Comparison of ENCODE assay signal across 22 cellular contexts in the genomic region with DNA sequence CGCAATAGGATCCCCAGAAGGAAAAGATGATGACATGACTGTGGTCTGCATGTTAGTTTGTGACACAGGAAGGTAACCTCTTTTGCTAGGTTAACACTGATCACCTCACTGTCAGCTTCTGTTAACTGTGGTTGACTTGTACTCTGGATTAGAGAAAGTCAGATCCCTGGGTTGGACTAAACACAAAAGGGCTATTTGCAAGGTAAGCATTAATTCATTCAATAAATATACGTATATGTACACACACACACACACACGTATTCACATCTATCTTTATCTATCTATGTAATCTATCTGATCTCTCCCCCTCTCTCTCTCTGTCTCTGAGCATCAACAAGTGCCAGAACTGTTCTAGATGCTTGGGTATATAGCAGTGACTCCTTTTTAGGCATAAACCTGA.
DNase-seq lines count a peak whose midpoint lies in the region; ATAC-seq, FAIRE-seq and TF ChIP-seq lines count a peak whose summit lies in the region.
"Had no signal": no experiment of that assay in that cellular context is flagged by ENCODE, and none has a peak within 500 bp of the region (broad histone marks: within the 10 kb centered on the region; RNA-seq: fewer than 3 reads in every experiment).

No MANE protein-coding gene starts in this region.

- H3K27ac ChIP-seq in A549 (no peak overlapping the region), IMR-90 (ENCODE audit: insufficient read depth, low read length) (no peak overlapping the region), K562 (ENCODE audit: extremely low read depth, low read depth, low read length) (no peak overlapping the region)
- H3K27ac ChIP-seq: BLaER1 treated with 17β-estradiol and CSF1 and Interleukin-3, amounts not matched to agents 10 nM and 100 nM; C4-2B had no signal

- H3K79me2 ChIP-seq in K562 (ENCODE audit: control insufficient read depth, insufficient read depth, low read length), result no peaks in the 10 kb centered on the region

- CTCF ChIA-PET in A549 (lab: Yijun Ruan, JAX), result interaction anchor here (2.3 kb wide), 1 partner anchor 12 kb away, joined by 8 read pairs; no protein-coding TSS in a partner anchor
- CTCF ChIA-PET in IMR-90 (lab: Yijun Ruan, JAX), result no interaction called here
- CTCF ChIA-PET in K562 (lab: Yijun Ruan, JAX; ENCODE audit: low intra/inter-chr PET ratio), result interaction anchor here (0.7 kb wide), 1 partner anchor 67 kb away, joined by 3 read pairs; no protein-coding TSS in a partner anchor

- POLR2A ChIA-PET in A549 (lab: Yijun Ruan, JAX), result no interaction called here
- POLR2A ChIA-PET in IMR-90 (lab: Charles Lee; ENCODE audit: unreplicated experiment), result interaction anchor here (0.5 kb wide), 1 partner anchor 9 kb away, joined by 3 read pairs; no protein-coding TSS in a partner anchor
- POLR2A ChIA-PET in K562 (lab: Yijun Ruan, JAX), result no interaction called here

- no peak overlapping the region for H3K4me2 ChIP-seq in A549
- no peak overlapping the region for H3K4me2 ChIP-seq in IMR-90 (ENCODE audit: low read depth, low read length)
- no peak overlapping the region for H3K4me2 ChIP-seq in K562 (ENCODE audit: insufficient read depth, low read length)
- H3K4me2 ChIP-seq: BLaER1 treated with 17β-estradiol and CSF1 and Interleukin-3, amounts not matched to agents 10 nM and 100 nM had no signal

- no peak overlapping the region for H3K4ac ChIP-seq in IMR-90 (ENCODE audit: low read depth, low read length)

- H3K18ac ChIP-seq in IMR-90 (ENCODE audit: low read depth, low read length), result no peak overlapping the region

- no peak for FAIRE-seq in A549 (lab: Jason Lieb, UNC)
- FAIRE-seq in K562 (lab: Jason Lieb, UNC), result no peak
- FAIRE-seq: A204.1, D721Med, G401.6, GM12878, GM12892, GM18507 had no signal

- no TSS peak for BruUV-seq in IMR-90 (replicated peaks; lab: Mats Ljungman, UMichigan)
- BruUV-seq in K562 (replicated peaks; lab: Mats Ljungman, UMichigan), result no TSS peak

- ATAC-seq in A549, result no peak
- no peak for ATAC-seq in IMR-90 (ENCODE audit: low read depth)
- ATAC-seq in K562, result no peak
- no peak for ATAC-seq in HG03097 (IDR thresholded peaks at IDR 0.05; ENCODE audit: low FRiP score, unreplicated experiment)
- ATAC-seq in HG02763 (IDR thresholded peaks at IDR 0.05; ENCODE audit: unreplicated experiment), result no peak
- ATAC-seq: CD8-positive, alpha-beta T cell; GM12878 had no signal

- TF ChIP-seq EP300 in A549 (IDR thresholded peaks at IDR 0.05), result no peak
- no peak for TF ChIP-seq EP300 in K562 (IDR thresholded peaks at IDR 0.05; ENCODE audit: low read length)

- no peak overlapping the region for H3K14ac ChIP-seq in IMR-90 (replicated peaks; ENCODE audit: low read depth, low read length)

- H2BK120ac ChIP-seq in IMR-90 (ENCODE audit: low read depth, low read length), result no peak overlapping the region

- H3K9me3 ChIP-seq in A549 (no peaks in the 10 kb centered on the region), IMR-90 (ENCODE audit: control insufficient read depth, insufficient read depth, low read length) (0 out of 2 replicates have a peak, but pooled peaks cover 2% of the 10 kb centered on the region), K562 (replicated peaks; ENCODE audit: control insufficient read depth, insufficient read depth, low read depth, low read length) (no peaks in the 10 kb centered on the region)
- H3K9me3 ChIP-seq: BLaER1 treated with 17β-estradiol and CSF1 and Interleukin-3, amounts not matched to agents 10 nM and 100 nM; Caco-2 had no signal

- dilution Hi-C loops in IMR-90 (cut with HindIII; ENCODE audit: low sequenced_read_pairs, unreplicated experiment), result no loop called here

- in situ Hi-C loops in IMR-90 (cut with MboI; ENCODE audit: low sequenced_read_pairs), result loop anchor here (25.0 kb wide), 1 partner anchor 460 kb away; no protein-coding TSS in a partner anchor
- in situ Hi-C loops in K562 (cut with MboI), result no loop called here

- peaks cover 26% of the 10 kb centered on the region for H3K27me3 ChIP-seq in IMR-90 (ENCODE audit: control insufficient read depth, insufficient read depth, low read length)
- H3K27me3 ChIP-seq in K562 (ENCODE audit: control insufficient read depth in 2 of 2, insufficient read depth in 2 of 2, low read length in 2 of 2), result no peaks in the 10 kb centered on the region; a peak in 1 of 5 replicates
- H3K27me3 ChIP-seq: BLaER1 treated with 17β-estradiol and CSF1 and Interleukin-3, amounts not matched to agents 10 nM and 100 nM had no signal

- H3K56ac ChIP-seq in IMR-90 (ENCODE audit: extremely low read depth, insufficient read depth, low read length), result no peak overlapping the region

- no peak for TF ChIP-seq POLR2A in A549 (IDR thresholded peaks at IDR 0.05; ENCODE audit: low read length)
- TF ChIP-seq POLR2A in IMR-90 (IDR thresholded peaks at IDR 0.05; ENCODE audit: low read depth, low read length), result no peak
- TF ChIP-seq POLR2A in K562 (conservative IDR thresholded peaks at IDR 0.05), result no peak

- no peak for DNase-seq in A549 (ENCODE audit: low read depth in 1 of 2, low spot score in 1 of 2)
- DNase-seq in IMR-90, result no peak
- DNase-seq in K562 (ENCODE audit: extremely low read depth in 1 of 4, low spot score in 3 of 4), result no peak
- DNase-seq in GM10266 (ENCODE audit: extremely low spot score), result no peak
- DNase-seq: 8988T; AML-193; Caco-2; Calu3; CD4-positive, alpha-beta T cell; CD8-positive, alpha-beta T cell; DMS79 treated with DMSO at 0.1 percent for 48 hours; GF-D8 had no signal

- H3K9ac ChIP-seq in IMR-90 (ENCODE audit: low read depth, low read length) (no peak overlapping the region), K562 (ENCODE audit: insufficient read depth in 1 of 2, low read depth in 2 of 2, low read length in 2 of 2) (no peak overlapping the region)
- H3K9ac ChIP-seq: BLaER1 treated with 17β-estradiol and CSF1 and Interleukin-3, amounts not matched to agents 10 nM and 100 nM had no signal

- TF ChIP-seq CTCF in A549 (IDR thresholded peaks at IDR 0.05) (no peak), IMR-90 (conservative IDR thresholded peaks at IDR 0.05; ENCODE audit: low read depth, low read length) (no peak), K562 (IDR thresholded peaks at IDR 0.05 in 2 of 3, conservative IDR thresholded peaks at IDR 0.05 in 1 of 3; ENCODE audit: insufficient read depth in 2 of 3, low read depth in 1 of 3, low read length in 3 of 3) (no peak), GM10266 (IDR thresholded peaks at IDR 0.05; ENCODE audit: control insufficient read depth, insufficient read depth, low read depth, missing control alignments) (no peak)

- H4K5ac ChIP-seq in IMR-90 (ENCODE audit: low read depth, low read length), result no peak overlapping the region

- H3K9me1 ChIP-seq in IMR-90 (ENCODE audit: insufficient read depth, low read length), result no peaks in the 10 kb centered on the region
- no peaks in the 10 kb centered on the region for H3K9me1 ChIP-seq in K562 (ENCODE audit: control insufficient read depth, insufficient read depth, low read length)

- TF ChIP-seq RAD21 in A549 (conservative IDR thresholded peaks at IDR 0.05 in 1 of 2, IDR thresholded peaks at IDR 0.05 in 1 of 2), result no peak
- no peak for TF ChIP-seq RAD21 in IMR-90 (IDR thresholded peaks at IDR 0.05; ENCODE audit: low read length)
- TF ChIP-seq RAD21 in K562 (CRISPR knock-in tag; conservative IDR thresholded peaks at IDR 0.05 in 1 of 2, IDR thresholded peaks at IDR 0.05 in 1 of 2), result no peak

- no peak overlapping the region for H2BK15ac ChIP-seq in IMR-90 (ENCODE audit: low read depth, low read length)

- H2BK5ac ChIP-seq in IMR-90 (ENCODE audit: low read depth, low read length, poor library complexity, severe bottlenecking), result no peak overlapping the region

- no peak overlapping the region for H2AK5ac ChIP-seq in IMR-90 (ENCODE audit: low read depth, low read length)

- H3K4me1 ChIP-seq in A549 (no peaks in the 10 kb centered on the region), IMR-90 (ENCODE audit: control insufficient read depth, insufficient read depth, low read length) (no peaks in the 10 kb centered on the region), K562 (replicated peaks in 1 of 2; ENCODE audit: control insufficient read depth in 2 of 2, insufficient read depth in 2 of 2, low read length in 2 of 2) (no peaks in the 10 kb centered on the region)
- H3K4me1 ChIP-seq: BLaER1 treated with 17β-estradiol and CSF1 and Interleukin-3, amounts not matched to agents 10 nM and 100 nM; Caco-2 had no signal

- no peak overlapping the region for H3K4me3 ChIP-seq in A549
- H3K4me3 ChIP-seq in IMR-90 (ENCODE audit: insufficient read depth, low read depth, low read length), result no peak overlapping the region
- H3K4me3 ChIP-seq in K562, result no peak overlapping the region
- H3K4me3 ChIP-seq: BLaER1 treated with 17β-estradiol and CSF1 and Interleukin-3, amounts not matched to agents 10 nM and 100 nM; GM12878 had no signal

- no peak overlapping the region for H2AK9ac ChIP-seq in IMR-90 (replicated peaks; ENCODE audit: low read depth, low read length, poor library complexity)

- intact Hi-C loops in IMR-90 (cut with micrococcal nuclease) (no loop called here), K562 (cut with micrococcal nuclease) (no loop called here)

- H4K20me1 ChIP-seq in IMR-90 (ENCODE audit: insufficient read depth, low read length), result no peaks in the 10 kb centered on the region
- H4K20me1 ChIP-seq in K562 (replicated peaks; ENCODE audit: control insufficient read depth, insufficient read depth, low read length), result no peaks in the 10 kb centered on the region
- H4K20me1 ChIP-seq: BLaER1 treated with 17β-estradiol and CSF1 and Interleukin-3, amounts not matched to agents 10 nM and 100 nM had no signal

- no peak overlapping the region for H4K91ac ChIP-seq in IMR-90 (ENCODE audit: insufficient read depth, low read depth, low read length)

- no peak overlapping the region for H3K23ac ChIP-seq in IMR-90 (ENCODE audit: low read depth, low read length)

- no peak overlapping the region for H2AFZ ChIP-seq in IMR-90 (replicated peaks; ENCODE audit: low read length, poor library complexity)
- H2AFZ ChIP-seq in K562 (ENCODE audit: low read depth, low read length), result no peak overlapping the region

- no peaks in the 10 kb centered on the region for H3K36me3 ChIP-seq in IMR-90 (ENCODE audit: control insufficient read depth, insufficient read depth, low read length)
- H3K36me3 ChIP-seq in K562 (ENCODE audit: control insufficient read depth, insufficient read depth, low read length), result no peaks in the 10 kb centered on the region
- H3K36me3 ChIP-seq: BLaER1 treated with 17β-estradiol and CSF1 and Interleukin-3, amounts not matched to agents 10 nM and 100 nM had no signal

- 27% methylated on average over 3 of the region's 3 CpGs for WGBS in A549 (ENCODE audit: missing lambda C conversion rate)
- WGBS in IMR-90 (ENCODE audit: extremely low coverage in 2 of 2, insufficient read length in 1 of 2), 2 experiments, result no CpG with 5 or more reads among the region's 3 CpGs
- WGBS in K562 (ENCODE audit: insufficient coverage, low coverage, missing lambda C conversion rate), result 0% methylated on average over 3 of the region's 3 CpGs

- no peaks in the 10 kb centered on the region for H3K79me1 ChIP-seq in IMR-90 (ENCODE audit: low read depth in 1 of 2, low read length in 2 of 2)

- no peak overlapping the region for H4K8ac ChIP-seq in IMR-90 (ENCODE audit: low read depth in 2 of 2, low read length in 2 of 2)

- H2BK20ac ChIP-seq in IMR-90 (ENCODE audit: low read depth, low read length), result no peak overlapping the region

TF ChIP-seq in IMR-90, 13 proteins besides CTCF, POLR2A, EP300 and RAD21 (continues in another document):
- peak; percentile 83 for TF ChIP-seq MAFK (IDR thresholded peaks at IDR 0.05; ENCODE audit: low read depth, low read length)

TF ChIP-seq in K562, 482 proteins besides CTCF, POLR2A, EP300 and RAD21 (continues in another document):
- TF ChIP-seq MAFG (tag; conservative IDR thresholded peaks at IDR 0.05), result 0 out of 2 replicates have a peak, but pooled peaks have one; percentile 26
